ENCODE assay signal across 21 cellular contexts in genomic region chr10:70409772-70410171, GRCh38. TPM values are rescaled to one million over a fixed set of nuclear protein-coding genes. Genes with fewer than 3 reads are reported as not detected.
A peak's percentile ranks its signal among the peaks of the same experiment; 100 is the strongest.
DNase-seq lines count a peak whose midpoint lies in the region; ATAC-seq and TF ChIP-seq lines count a peak whose summit lies in the region.
"Had no signal": no experiment of that assay in that cellular context is flagged by ENCODE, and none has a peak within 500 bp of the region (broad histone marks: within the 10 kb centered on the region; RNA-seq: fewer than 3 reads in every experiment).

No MANE protein-coding gene starts in this region.

- peak overlapping the region in 7 of 8 donors; percentile 13 to 78 (median 36) for H3K27ac Mint-ChIP-seq in CD8-positive, alpha-beta memory T cell
- H3K27ac Mint-ChIP-seq in H9 (peak overlapping the region in 2 of 3 experiments; percentile 4 to 19; a peak in 3 of 7 replicates), immature natural killer cell (peak overlapping the region in 4 of 6 donors; percentile 47 to 74 (median 67))

- POLR2A ChIA-PET in CD8-positive, alpha-beta memory T cell (lab: Charles Lee): no interaction called here

- CTCF ChIA-PET in CD8-positive, alpha-beta memory T cell (lab: Charles Lee): interaction anchor here (0.8 kb wide), 1 partner anchor 52 kb away, joined by 4 read pairs; no protein-coding TSS in a partner anchor

- no peak overlapping the region for H3K23ac ChIP-seq in H9 (ENCODE audit: insufficient read length, low read depth, low read length)

- no peak overlapping the region for H2BK12ac ChIP-seq in H9 (ENCODE audit: insufficient read length, low read depth, low read length)

- no peaks in the 10 kb centered on the region for H3K9me3 ChIP-seq in CD8-positive, alpha-beta memory T cell (ENCODE audit: low read length)
- H3K9me3 ChIP-seq in H9 (ENCODE audit: control insufficient read depth, low read depth, low read length): no peaks in the 10 kb centered on the region

- no peak overlapping the region for H2BK120ac ChIP-seq in H9 (ENCODE audit: low read depth, low read length, poor library complexity, severe bottlenecking)

- DNase-seq in CD8-positive, alpha-beta memory T cell: no peak
- DNase-seq in H9: no peak
- no peak for DNase-seq in immature natural killer cell
- DNase-seq in GDM1 (lab: John Stamatoyannopoulos, UW): no peak
- DNase-seq in left lobe of liver (ENCODE audit: low spot score): no peak
- DNase-seq: C1 segment of cervical spinal cord, DMS53, GM23248, HFFc6, NCI-H1092, NCI-H2107, NCI-H345, NCI-H526 treated with DMSO at 0.1 percent for 48 hours, SIG-M5 had no signal

- no CpG with 5 or more reads among the region's 3 CpGs for WGBS in H9 (ENCODE audit: extremely low coverage, insufficient read length, low lambda C conversion rate)

- no peak overlapping the region for H3T11ph ChIP-seq in H9 (ENCODE audit: low read length)

- peak overlapping the region in 2 of 7 donors; percentile 5 to 21 for H3K4me3 Mint-ChIP-seq in CD8-positive, alpha-beta memory T cell
- H3K4me3 Mint-ChIP-seq in H9 (no peak overlapping the region), immature natural killer cell (no peak overlapping the region)
- H3K4me3 Mint-ChIP-seq: HFFc6 had no signal

- no peaks in the 10 kb centered on the region for H3K36me3 ChIP-seq in CD8-positive, alpha-beta memory T cell (ENCODE audit: insufficient read depth, low read length)
- H3K36me3 ChIP-seq in rectal smooth muscle tissue (ENCODE audit: control insufficient read depth, insufficient read depth, low read length): peaks cover 2% of the 10 kb centered on the region

- H4K91ac ChIP-seq in H9 (ENCODE audit: insufficient read length, low read depth, low read length): no peak overlapping the region

- no peak overlapping the region for H2BK5ac ChIP-seq in H9 (ENCODE audit: insufficient read length, low read length)

- H3K27ac ChIP-seq in CD8-positive, alpha-beta memory T cell (ENCODE audit: low read depth, low read length): no peak overlapping the region
- no peak overlapping the region for H3K27ac ChIP-seq in H9 (ENCODE audit: insufficient read length, low read depth, low read length)
- H3K27ac ChIP-seq in rectal smooth muscle tissue (ENCODE audit: low read depth, low read length): peak overlapping the region; percentile 81
- H3K27ac ChIP-seq: GM23248, HL-60 had no signal

- peaks cover 29% of the 10 kb centered on the region; the same call in 1 of the 2 replicates for H3K79me2 ChIP-seq in H9 (ENCODE audit: insufficient read depth, low read length)

- H3K4me2 ChIP-seq in H9 (ENCODE audit: insufficient read depth, insufficient read length, low read length): no peak overlapping the region

- peaks cover 20% of the 10 kb centered on the region for H3K79me1 ChIP-seq in H9 (ENCODE audit: insufficient read depth, low read depth, low read length, poor library complexity, severe bottlenecking)

- H3K18ac ChIP-seq in H9 (ENCODE audit: insufficient read length, low read depth, low read length): no peak overlapping the region

- H2AK5ac ChIP-seq in H9 (ENCODE audit: insufficient read length, low read length): no peak overlapping the region

- no peak overlapping the region for H4K5ac ChIP-seq in H9 (ENCODE audit: insufficient read length, low read depth, low read length)

- H3K36me3 Mint-ChIP-seq in CD8-positive, alpha-beta memory T cell: peaks cover 0 to 43% (median 15%) of the 10 kb centered on the region in 3 donors
- H3K36me3 Mint-ChIP-seq in H9 (ENCODE audit: insufficient read depth in 1 of 3, low read depth in 3 of 3): peaks cover 28 to 43% (median 35%) of the 10 kb centered on the region in 3 experiments
- H3K36me3 Mint-ChIP-seq in immature natural killer cell: peaks cover 0 to 5% (median 4%) of the 10 kb centered on the region in 3 donors

- peaks cover 9% of the 10 kb centered on the region for H3K23me2 ChIP-seq in H9 (ENCODE audit: insufficient read length, low read depth, low read length, poor library complexity, severe bottlenecking)

- H3K4me1 Mint-ChIP-seq in CD8-positive, alpha-beta memory T cell: peaks cover 71 to 81% (median 79%) of the 10 kb centered on the region in 3 donors
- peaks cover 49 to 50% of the 10 kb centered on the region in 2 experiments for H3K4me1 Mint-ChIP-seq in H9
- peaks cover 66 to 83% of the 10 kb centered on the region in 2 donors for H3K4me1 Mint-ChIP-seq in immature natural killer cell

- no peak overlapping the region for H4K8ac ChIP-seq in H9 (replicated peaks; ENCODE audit: insufficient read length, low read depth, low read length)

- H2AFZ ChIP-seq in H9 (ENCODE audit: low read length): no peak overlapping the region
- H2AFZ ChIP-seq: GM23248 had no signal

- no peak overlapping the region for H2BK15ac ChIP-seq in H9 (ENCODE audit: low read depth, low read length)

- ATAC-seq in left lobe of liver: no peak
- ATAC-seq in GM18861 (IDR thresholded peaks at IDR 0.05; ENCODE audit: unreplicated experiment): no peak
- ATAC-seq in GM21526 (IDR thresholded peaks at IDR 0.05; ENCODE audit: low FRiP score, unreplicated experiment): no peak

- H2BK20ac ChIP-seq in H9 (ENCODE audit: low read depth, low read length, poor library complexity, severe bottlenecking): no peak overlapping the region

- H3K9ac ChIP-seq in H9 (ENCODE audit: extremely low read depth, insufficient read length, low read length) (no peak overlapping the region), rectal smooth muscle tissue (ENCODE audit: low read length) (no peak overlapping the region)
- H3K9ac ChIP-seq: GM23248 had no signal

- H3K4ac ChIP-seq in H9 (ENCODE audit: low read depth, low read length): no peak overlapping the region

- H3K14ac ChIP-seq in H9 (ENCODE audit: insufficient read depth, low read length): no peak overlapping the region

- no peaks in the 10 kb centered on the region for H3K27me3 Mint-ChIP-seq in CD8-positive, alpha-beta memory T cell
- H3K27me3 Mint-ChIP-seq in H9 (ENCODE audit: low read depth) (no peaks in the 10 kb centered on the region), immature natural killer cell (ENCODE audit: low read depth in 3 of 3) (peaks cover 0 to 6% (median 2%) of the 10 kb centered on the region in 3 donors)

- no peaks in the 10 kb centered on the region for H3K27me3 ChIP-seq in CD8-positive, alpha-beta memory T cell (ENCODE audit: insufficient read depth, low read length, poor library complexity, severe bottlenecking)
- H3K27me3 ChIP-seq in H9 (ENCODE audit: insufficient read depth, low read length) (no peaks in the 10 kb centered on the region), rectal smooth muscle tissue (ENCODE audit: control insufficient read depth, insufficient read depth, low read length) (no peaks in the 10 kb centered on the region)

- TF ChIP-seq CTCF in H9 (conservative IDR thresholded peaks at IDR 0.05): no peak

- no peaks in the 10 kb centered on the region for H4K20me1 ChIP-seq in H9 (ENCODE audit: control insufficient read depth, insufficient read depth, insufficient read length)

- no peak overlapping the region for H3K56ac ChIP-seq in H9 (ENCODE audit: insufficient read length, low read depth, low read length)

- H3K9me3 Mint-ChIP-seq in CD8-positive, alpha-beta memory T cell: no peaks in the 10 kb centered on the region
- H3K9me3 Mint-ChIP-seq in H9: peaks cover 6 to 12% of the 10 kb centered on the region in 2 experiments; a peak in 4 of 5 replicates
- no peaks in the 10 kb centered on the region for H3K9me3 Mint-ChIP-seq in immature natural killer cell
- H3K9me3 Mint-ChIP-seq: HFFc6 had no signal

- H3K4me3 ChIP-seq in CD8-positive, alpha-beta memory T cell (ENCODE audit: low read length): no peak overlapping the region
- H3K4me3 ChIP-seq in rectal smooth muscle tissue (ENCODE audit: low read length): no peak overlapping the region
- H3K4me3 ChIP-seq: GM23248 had no signal

- peaks cover 30% of the 10 kb centered on the region for H3K4me1 ChIP-seq in CD8-positive, alpha-beta memory T cell (ENCODE audit: insufficient read depth, low read length)
- H3K4me1 ChIP-seq in H9 (ENCODE audit: insufficient read depth, low read length): peaks cover 7% of the 10 kb centered on the region
- H3K4me1 ChIP-seq in rectal smooth muscle tissue (ENCODE audit: control insufficient read depth, insufficient read depth, low read length): peaks cover 37% of the 10 kb centered on the region

RNA-seq across cellular contexts. Expression of gene EIF4EBP2, which starts 5.8 kb away (rescaled TPM):
- total RNA-seq in CD8-positive, alpha-beta memory T cell: 10 to 100 TPM; 44.4 to 45.8 TPM
- polyA plus RNA-seq in CD8-positive, alpha-beta memory T cell: 61.9 TPM
- total RNA-seq in H9 (2021) (91.1 and 93.2 TPM in 2 replicates), left lobe of liver (59.2 TPM)
- polyA plus RNA-seq in immature natural killer cell: 100 to 1,000 TPM in 1 of 3 donors, 10 to 100 TPM in 2; 67.6 to 105 (median 92.4) TPM

RNA-seq across cellular contexts. Expression of gene LRRC20, which starts 27.3 kb away (rescaled TPM):
- 10 to 100 TPM; 12.1 to 12.8 TPM for total RNA-seq in CD8-positive, alpha-beta memory T cell
- polyA plus RNA-seq in CD8-positive, alpha-beta memory T cell: 2.8 TPM
- total RNA-seq in H9 (2021) (4.8 and 6.0 TPM in 2 replicates), left lobe of liver (16.6 TPM)
- polyA plus RNA-seq in immature natural killer cell: 1 to 10 TPM; 1.1 to 1.4 (median 1.2) TPM

RNA-seq across cellular contexts. Expression of gene NODAL, which starts 31.7 kb away (rescaled TPM):
- total RNA-seq in CD8-positive, alpha-beta memory T cell: not detected
- 0.43 TPM for polyA plus RNA-seq in CD8-positive, alpha-beta memory T cell
- total RNA-seq in H9 (2021) (80.7 and 84.7 TPM in 2 replicates), left lobe of liver (not detected)
- polyA plus RNA-seq in immature natural killer cell: not detected
- total RNA-seq: GM23248, HFFc6, OCI-LY7, RPMI7951 had no signal
- polyA plus RNA-seq: AG04450, GM23248 had no signal

Comparison
In these comparisons a context has a peak if more than half of its experiments do, and no peak if none do; other contexts are left out.
1. H3K27ac Mint-ChIP-seq: peak in every context shown above with its lines; median percentile 67 in immature natural killer cell; 36 in CD8-positive, alpha-beta memory T cell; 12 in H9.
2. RNA of gene NODAL, which starts 31.7 kb away (total RNA-seq): 80.7 to 84.7 TPM in H9; not detected in CD8-positive, alpha-beta memory T cell and not detected in left lobe of liver (single experiment); every median in the first group is over 10 times any median in the second.